Comparison of ENCODE assay signal across 36 cellular contexts in the genomic region with DNA sequence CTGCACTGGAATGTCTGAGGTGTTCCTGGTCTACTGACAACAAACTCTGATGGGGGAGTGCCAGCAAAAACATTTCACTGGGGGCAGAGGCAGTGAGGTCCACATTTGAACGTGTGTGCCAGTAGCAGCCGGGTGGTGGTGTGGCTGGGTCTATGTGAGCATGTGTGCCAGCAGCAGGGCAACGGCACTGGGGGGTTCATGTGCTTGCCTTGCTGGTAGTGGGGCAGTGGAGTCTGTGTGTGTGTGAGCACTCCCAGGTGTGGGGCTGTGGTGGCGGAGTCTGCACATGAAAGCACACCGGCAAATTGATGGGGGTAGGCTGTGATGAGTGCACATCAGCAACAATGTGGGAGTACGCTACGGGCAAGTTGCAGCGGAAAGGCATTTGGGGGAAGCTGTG. TPM values are rescaled to one million over a fixed set of nuclear protein-coding genes. Genes with fewer than 3 reads are reported as not detected.
"Had no signal": no experiment of that assay in that cellular context is flagged by ENCODE, and none has a peak within 500 bp of the region (broad histone marks: within the 10 kb centered on the region; RNA-seq: fewer than 3 reads in every experiment).

No MANE protein-coding gene starts in this region.

- H3K9me3 ChIP-seq: adrenal gland, body of pancreas, breast epithelium had no signal

- ATAC-seq: activated CD8-positive, alpha-beta T cell treated with anti-CD3 and anti-CD28 coated beads for 36 hours; activated naive CD4-positive, alpha-beta T cell treated with anti-CD3 and anti-CD28 coated beads, Interleukin-2, amount 50 U/mL, for 72 hours; activated T-cell treated with anti-CD3 and anti-CD28 coated beads, Interleukin-2, amount 50 U/mL, for 4 hours; activated T-cell treated with anti-CD3 and anti-CD28 coated beads, Interleukin-2, amount 50 U/mL, for 72 hours; activated T-helper 17 cell treated with anti-CD3 and anti-CD28 coated beads, Interleukin-2, amount 50 U/mL, for 72 hours; body of pancreas had no signal

- H3K27ac ChIP-seq: adrenal gland, body of pancreas, brain microvascular endothelial cell, breast epithelium, VCaP had no signal

- H3K9me3 Mint-ChIP-seq: activated B cell treated with CpG ODN at 0.5 μM for 24 hours; activated CD4-positive, alpha-beta T cell treated with anti-CD3 and anti-CD28 coated beads, Interleukin-2, amount 10 ng/mL, durations not matched to agents 24 days and 14 days had no signal

- H3K4me1 ChIP-seq: adrenal gland, body of pancreas, breast epithelium had no signal

- H3K4me3 ChIP-seq: adrenal gland, body of pancreas, breast epithelium had no signal

- H3K4me1 Mint-ChIP-seq: activated B cell treated with CpG ODN at 0.5 μM for 24 hours; activated CD4-positive, alpha-beta T cell treated with anti-CD3 and anti-CD28 coated beads, Interleukin-2, amount 10 ng/mL, durations not matched to agents 24 days and 14 days; activated naive CD8-positive, alpha-beta T cell treated with anti-CD3 and anti-CD28 coated beads for 36 hours; activated T-helper 17 cell treated with anti-CD3 and anti-CD28 coated beads, Interleukin-2, amount 50 U/mL, for 72 hours had no signal

- H3K36me3 Mint-ChIP-seq: activated CD4-positive, alpha-beta memory T cell treated with anti-CD3 and anti-CD28 coated beads for 36 hours; activated naive CD8-positive, alpha-beta T cell treated with anti-CD3 and anti-CD28 coated beads for 36 hours had no signal

- H3K27me3 Mint-ChIP-seq: activated B cell treated with CpG ODN at 0.5 μM for 24 hours; activated CD4-positive, alpha-beta memory T cell treated with anti-CD3 and anti-CD28 coated beads for 36 hours; activated CD4-positive, alpha-beta T cell treated with anti-CD3 and anti-CD28 coated beads, Interleukin-2, amount 10 ng/mL, durations not matched to agents 24 days and 14 days; activated CD8-positive, alpha-beta T cell treated with anti-CD3 and anti-CD28 coated beads for 36 hours; activated naive CD8-positive, alpha-beta T cell treated with anti-CD3 and anti-CD28 coated beads for 36 hours; activated T-helper 17 cell treated with anti-CD3 and anti-CD28 coated beads, Interleukin-2, amount 50 U/mL, for 72 hours had no signal

- H3K4me3 Mint-ChIP-seq: activated B cell treated with CpG ODN at 0.5 μM for 24 hours; activated CD4-positive, alpha-beta memory T cell treated with anti-CD3 and anti-CD28 coated beads for 36 hours; activated CD4-positive, alpha-beta T cell treated with anti-CD3 and anti-CD28 coated beads, Interleukin-2, amount 10 ng/mL, durations not matched to agents 24 days and 14 days; activated CD8-positive, alpha-beta T cell treated with anti-CD3 and anti-CD28 coated beads for 36 hours; activated naive CD4-positive, alpha-beta T cell treated with anti-CD3 and anti-CD28 coated beads for 36 hours; activated naive CD8-positive, alpha-beta T cell treated with anti-CD3 and anti-CD28 coated beads for 36 hours; activated T-cell treated with anti-CD3 and anti-CD28 coated beads, Interleukin-2, amount 50 U/mL, for 4 hours; activated T-cell treated with anti-CD3 and anti-CD28 coated beads, Interleukin-2, amount 50 U/mL, for 72 hours; activated T-helper 1 cell treated with anti-CD3 and anti-CD28 coated beads, Interleukin-12 subunit alpha, Interleukin-12 subunit beta, Interleukin-2, Interleukin-4 antibody, amounts not matched to agents 30 ng/mL and 10 ng/mL and 1 ng/mL, durations not matched to agents 14 hours and 24 hours and 36 hours; activated T-helper 17 cell treated with anti-CD3 and anti-CD28 coated beads, Interleukin-2, amount 50 U/mL, for 72 hours; T-helper 1 cell treated with Interleukin-12 subunit alpha and Interleukin-12 subunit beta and Interleukin-4 antibody, amounts not matched to agents 30 μg/mL and 1 μg/mL, for 36 hours; T-helper 2 cell treated with Interferon-gamma antibody and Interleukin-4, amounts not matched to agents 5 μg/mL and 100 μg/mL, for 36 hours had no signal

- H3K27ac Mint-ChIP-seq: activated B cell treated with CpG ODN at 0.5 μM for 24 hours; activated CD4-positive, alpha-beta memory T cell treated with anti-CD3 and anti-CD28 coated beads for 36 hours; activated CD4-positive, alpha-beta T cell treated with anti-CD3 and anti-CD28 coated beads, Interleukin-2, amount 10 ng/mL, durations not matched to agents 24 days and 14 days; activated CD8-positive, alpha-beta T cell treated with anti-CD3 and anti-CD28 coated beads for 36 hours; activated naive CD4-positive, alpha-beta T cell treated with anti-CD3 and anti-CD28 coated beads for 36 hours; activated naive CD4-positive, alpha-beta T cell treated with anti-CD3 and anti-CD28 coated beads, Interleukin-2, amount 50 U/mL, for 72 hours; activated naive CD8-positive, alpha-beta T cell treated with anti-CD3 and anti-CD28 coated beads for 36 hours; activated T-cell treated with anti-CD3 and anti-CD28 coated beads, Interleukin-2, amount 50 U/mL, for 72 hours; activated T-helper 1 cell treated with anti-CD3 and anti-CD28 coated beads, Interleukin-12 subunit alpha, Interleukin-12 subunit beta, Interleukin-2, Interleukin-4 antibody, amounts not matched to agents 30 ng/mL and 10 ng/mL and 1 ng/mL, durations not matched to agents 14 hours and 24 hours and 36 hours; activated T-helper 17 cell treated with anti-CD3 and anti-CD28 coated beads, Interleukin-2, amount 50 U/mL, for 72 hours; T-helper 1 cell treated with Interleukin-12 subunit alpha and Interleukin-12 subunit beta and Interleukin-4 antibody, amounts not matched to agents 30 μg/mL and 1 μg/mL, for 36 hours; T-helper 2 cell treated with Interferon-gamma antibody and Interleukin-4, amounts not matched to agents 5 μg/mL and 100 μg/mL, for 36 hours had no signal

- DNase-seq: activated B cell treated with CpG ODN at 0.5 μM for 24 hours; activated CD4-positive, alpha-beta memory T cell treated with anti-CD3 and anti-CD28 coated beads for 36 hours; activated CD4-positive, alpha-beta T cell treated with anti-CD3 and anti-CD28 coated beads for 4 hours; activated CD4-positive, alpha-beta T cell treated with anti-CD3 and anti-CD28 coated beads, Interleukin-2, amount 10 ng/mL, durations not matched to agents 24 days and 14 days; activated CD4-positive, alpha-beta T cell treated with anti-CD3 and anti-CD28 coated beads, Interleukin-2, amount 50 U/mL, for 1 hour; activated CD4-positive, alpha-beta T cell treated with anti-CD3 and anti-CD28 coated beads, Interleukin-2, amount 50 U/mL, for 4 hours; activated CD4-positive, CD25-positive, alpha-beta regulatory T cell treated with anti-CD3 and anti-CD28 coated beads, Interleukin-2, amount 50 U/mL, for 72 hours; activated CD8-positive, alpha-beta memory T cell treated with anti-CD3 and anti-CD28 coated beads, Interleukin-2, amount 50 U/mL, for 4 hours; activated CD8-positive, alpha-beta T cell treated with anti-CD3 and anti-CD28 coated beads for 36 hours; activated effector memory CD4-positive, alpha-beta T cell treated with anti-CD3 and anti-CD28 coated beads, Interleukin-2, amount 50 U/mL, for 16 hours; activated gamma-delta T cell treated with Interleukin-2 at 50 U/mL for 16 hours; activated naive CD4-positive, alpha-beta T cell; activated naive CD4-positive, alpha-beta T cell treated with anti-CD3 and anti-CD28 coated beads for 36 hours; activated naive CD4-positive, alpha-beta T cell treated with anti-CD3 and anti-CD28 coated beads, Interleukin-2, amount 50 U/mL, for 16 hours; activated naive CD8-positive, alpha-beta T cell treated with anti-CD3 and anti-CD28 coated beads for 36 hours; activated T-cell treated with anti-CD3 and anti-CD28 coated beads for 4 hours; activated T-cell treated with anti-CD3 and anti-CD28 coated beads, Interleukin-2, amount 50 U/mL, for 1 hour; activated T-cell treated with anti-CD3 and anti-CD28 coated beads, Interleukin-2, amount 50 U/mL, for 4 hours; activated T-cell treated with anti-CD3 and anti-CD28 coated beads, Interleukin-2, amount 50 U/mL, for 72 hours; adrenal gland; amniotic stem cell; aorta; body of pancreas; brain microvascular endothelial cell; SW 1271; T-helper 1 cell; T-helper 2 cell; T-helper 9 cell had no signal

- H3K36me3 ChIP-seq: adrenal gland, brain microvascular endothelial cell, breast epithelium had no signal

- H3K27me3 ChIP-seq: adrenal gland, body of pancreas, brain microvascular endothelial cell, breast epithelium had no signal

RNA-seq across cellular contexts. Expression of gene SORCS1, which starts 49.4 kb away (rescaled TPM):
- total RNA-seq: activated B cell treated with CpG ODN at 0.5 μM for 24 hours; activated CD4-positive, alpha-beta memory T cell treated with anti-CD3 and anti-CD28 coated beads for 36 hours; activated CD4-positive, alpha-beta T cell treated with anti-CD3 and anti-CD28 coated beads, Interleukin-2, amount 10 ng/mL, durations not matched to agents 24 days and 14 days; activated CD8-positive, alpha-beta memory T cell treated with anti-CD3 and anti-CD28 coated beads for 36 hours; activated CD8-positive, alpha-beta T cell treated with anti-CD3 and anti-CD28 coated beads for 36 hours; activated naive CD4-positive, alpha-beta T cell treated with anti-CD3 and anti-CD28 coated beads for 36 hours; activated naive CD4-positive, alpha-beta T cell treated with anti-CD3 and anti-CD28 coated beads, Interleukin-2, amount 50 U/mL, for 72 hours; activated naive CD8-positive, alpha-beta T cell treated with anti-CD3 and anti-CD28 coated beads for 36 hours; activated T-cell treated with anti-CD3 and anti-CD28 coated beads, Interleukin-2, amount 50 U/mL, for 4 hours; activated T-cell treated with anti-CD3 and anti-CD28 coated beads, Interleukin-2, amount 50 U/mL, for 72 hours; activated T-helper 1 cell treated with anti-CD3 and anti-CD28 coated beads, Interleukin-12 subunit alpha, Interleukin-12 subunit beta, Interleukin-2, Interleukin-4 antibody, amounts not matched to agents 30 ng/mL and 10 ng/mL and 1 ng/mL, durations not matched to agents 14 hours and 24 hours and 36 hours; activated T-helper 17 cell treated with anti-CD3 and anti-CD28 coated beads, Interleukin-2, amount 50 U/mL, for 72 hours had no signal
- polyA plus RNA-seq: aorta had no signal
